ENCODE assay signal across 18 cellular contexts in genomic region chr1:242196101-242196500, GRCh38.
DNase-seq lines count a peak whose midpoint lies in the region; ATAC-seq, FAIRE-seq and TF ChIP-seq lines count a peak whose summit lies in the region.
"Had no signal": no experiment of that assay in that cellular context is flagged by ENCODE, and none has a peak within 500 bp of the region (broad histone marks: within the 10 kb centered on the region; RNA-seq: fewer than 3 reads in every experiment).

No MANE protein-coding gene starts in this region.

- no peaks in the 10 kb centered on the region for H3K9me1 ChIP-seq in keratinocyte (ENCODE audit: control insufficient read depth, extremely low read depth, insufficient read depth, low read length)

- dilution Hi-C loops in keratinocyte (cut with MboI; ENCODE audit: extremely low pct_ligation_motif_present, low sequenced_read_pairs) = no loop called here

- H3K27me3 ChIP-seq in bronchial epithelial cell (ENCODE audit: control insufficient read depth, insufficient read depth, low read length) = no peaks in the 10 kb centered on the region
- no peaks in the 10 kb centered on the region for H3K27me3 ChIP-seq in keratinocyte (ENCODE audit: control insufficient read depth, extremely low read depth, insufficient read depth, low read length)
- H3K27me3 ChIP-seq: BLaER1 treated with 17β-estradiol and CSF1 and Interleukin-3, amounts not matched to agents 10 nM and 100 nM had no signal

- no peak for ATAC-seq in Right ventricle myocardium superior (ENCODE audit: poor library complexity)
- no peak for ATAC-seq in omental fat pad (ENCODE audit: low FRiP score)
- ATAC-seq: CD8-positive, alpha-beta T cell; GM12878 had no signal

- H3K4me3 ChIP-seq in bronchial epithelial cell (ENCODE audit: low read depth, low read length) (no peak overlapping the region), keratinocyte (ENCODE audit: control insufficient read depth in 2 of 3, extremely low read depth in 1 of 3, insufficient read depth in 2 of 3, low read depth in 1 of 3, low read length in 3 of 3) (no peak overlapping the region)
- H3K4me3 ChIP-seq: BLaER1 treated with 17β-estradiol and CSF1 and Interleukin-3, amounts not matched to agents 10 nM and 100 nM; GM12878 had no signal

- no peaks in the 10 kb centered on the region for H4K20me1 ChIP-seq in keratinocyte (ENCODE audit: control insufficient read depth, extremely low read depth, insufficient read depth, low read length)
- H4K20me1 ChIP-seq: BLaER1 treated with 17β-estradiol and CSF1 and Interleukin-3, amounts not matched to agents 10 nM and 100 nM had no signal

- H3K4me3 Mint-ChIP-seq in osteocyte (ENCODE audit: unreplicated experiment) = no peak overlapping the region
- H3K4me3 Mint-ChIP-seq: B cell; CD8-positive, alpha-beta T cell had no signal

- no peak overlapping the region for H3K9ac ChIP-seq in keratinocyte (ENCODE audit: control insufficient read depth, extremely low read depth, insufficient read depth, low read length)
- H3K9ac ChIP-seq: BLaER1 treated with 17β-estradiol and CSF1 and Interleukin-3, amounts not matched to agents 10 nM and 100 nM had no signal

- H3K9me3 Mint-ChIP-seq in osteocyte (ENCODE audit: unreplicated experiment) = no peaks in the 10 kb centered on the region
- H3K9me3 Mint-ChIP-seq: CD8-positive, alpha-beta T cell had no signal

- H3K27me3 Mint-ChIP-seq in osteocyte (ENCODE audit: unreplicated experiment) = no peaks in the 10 kb centered on the region
- H3K27me3 Mint-ChIP-seq: B cell had no signal

- no peak overlapping the region for H2AFZ ChIP-seq in keratinocyte (ENCODE audit: control insufficient read depth, low read length)

- H3K36me3 ChIP-seq in bronchial epithelial cell (ENCODE audit: control insufficient read depth, insufficient read depth, low read length) (no peaks in the 10 kb centered on the region), keratinocyte (ENCODE audit: control insufficient read depth in 2 of 2, extremely low read depth in 1 of 2, insufficient read depth in 2 of 2, low read length in 2 of 2) (no peaks in the 10 kb centered on the region)
- H3K36me3 ChIP-seq: BLaER1 treated with 17β-estradiol and CSF1 and Interleukin-3, amounts not matched to agents 10 nM and 100 nM had no signal

- CTCF ChIA-PET in RWPE1 (lab: Yijun Ruan, JAX) = no interaction called here

- H3K4me1 Mint-ChIP-seq in osteocyte (ENCODE audit: unreplicated experiment) = no peaks in the 10 kb centered on the region
- H3K4me1 Mint-ChIP-seq: B cell had no signal

- no peaks in the 10 kb centered on the region for H3K36me3 Mint-ChIP-seq in osteocyte (ENCODE audit: unreplicated experiment)
- H3K36me3 Mint-ChIP-seq: CD8-positive, alpha-beta T cell had no signal

- H3K4me2 ChIP-seq in keratinocyte (ENCODE audit: control insufficient read depth, extremely low read depth, insufficient read depth, low read depth, low read length) = peak overlapping the region; percentile 41
- H3K4me2 ChIP-seq: BLaER1 treated with 17β-estradiol and CSF1 and Interleukin-3, amounts not matched to agents 10 nM and 100 nM had no signal

- H3K79me2 ChIP-seq in keratinocyte (ENCODE audit: control insufficient read depth, insufficient read depth, low read length) = no peaks in the 10 kb centered on the region

- POLR2A ChIA-PET in RWPE1 (lab: Yijun Ruan, JAX; ENCODE audit: low non-redundant PET) = no interaction called here

- H3K9me3 ChIP-seq in keratinocyte (ENCODE audit: control insufficient read depth, low read depth, low read length) = no peaks in the 10 kb centered on the region
- H3K9me3 ChIP-seq: BLaER1 treated with 17β-estradiol and CSF1 and Interleukin-3, amounts not matched to agents 10 nM and 100 nM had no signal

- no peak for FAIRE-seq in bronchial epithelial cell (lab: Jason Lieb, UNC)
- no peak for FAIRE-seq in keratinocyte (lab: Jason Lieb, UNC)
- FAIRE-seq: GM12878, GM19239, H54 had no signal

- peak; percentile 45 for DNase-seq in RWPE1 (ENCODE audit: low spot score)
- DNase-seq in bronchial epithelial cell (ENCODE audit: low read depth) = peak; percentile 37
- no peak for DNase-seq in keratinocyte (ENCODE audit: low read depth, low spot score)
- peak; percentile 36 for DNase-seq in osteocyte (ENCODE audit: extremely low spot score, unreplicated experiment)
- no peak for DNase-seq in iPS-NIHi11 (ENCODE audit: low spot score)
- DNase-seq in DMS79 treated with DMSO at 0.1 percent for 48 hours (lab: John Stamatoyannopoulos, UW) = no peak
- no peak for DNase-seq in Right ventricle myocardium superior
- DNase-seq in omental fat pad (ENCODE audit: low spot score) = no peak
- DNase-seq: Calu3; CD8-positive, alpha-beta T cell; DND-41; EL; HCEC 1CT had no signal

- intact Hi-C loops in Right ventricle myocardium superior (cut with DNase I) = no loop called here

- TF ChIP-seq CTCF in RWPE1 (conservative IDR thresholded peaks at IDR 0.05; ENCODE audit: low read depth) = no peak
- no peak for TF ChIP-seq CTCF in bronchial epithelial cell (IDR thresholded peaks at IDR 0.05; ENCODE audit: insufficient read depth, low read length, severe bottlenecking)
- TF ChIP-seq CTCF in keratinocyte (optimal IDR thresholded peaks at IDR 0.05 in 1 of 3, IDR thresholded peaks at IDR 0.05 in 1 of 3, conservative IDR thresholded peaks at IDR 0.05 in 1 of 3; ENCODE audit: extremely low read depth in 1 of 3, insufficient read depth in 2 of 3, low read length in 3 of 3) = no peak
- TF ChIP-seq CTCF in osteocyte (IDR thresholded peaks at IDR 0.05) = no peak
- no peak for TF ChIP-seq CTCF in omental fat pad (IDR thresholded peaks at IDR 0.05)

- H3K27ac ChIP-seq in RWPE1 (no peak overlapping the region), keratinocyte (ENCODE audit: control insufficient read depth, insufficient read depth, low read length) (no peak overlapping the region)
- H3K27ac ChIP-seq: BLaER1 treated with 17β-estradiol and CSF1 and Interleukin-3, amounts not matched to agents 10 nM and 100 nM had no signal

- H3K4me1 ChIP-seq in keratinocyte (ENCODE audit: control insufficient read depth, extremely low read depth, insufficient read depth, low read length) = peaks cover 15% of the 10 kb centered on the region

- no peak overlapping the region for H3K27ac Mint-ChIP-seq in osteocyte (ENCODE audit: unreplicated experiment)
- H3K27ac Mint-ChIP-seq: B cell; CD8-positive, alpha-beta T cell had no signal

Comparison
In these comparisons a context has a peak if more than half of its experiments do, and no peak if none do; other contexts are left out.
1. DNase-seq: peak in RWPE1 (single experiment), bronchial epithelial cell (single experiment) and osteocyte (single experiment); none in keratinocyte (single experiment), iPS-NIHi11 (single experiment), DMS79 treated with DMSO at 0.1 percent for 48 hours (single experiment), Right ventricle myocardium superior (single experiment) and omental fat pad (single experiment).